In genomic region chr15:92853222-92853621, GRCh38 we compare ENCODE assay signal across 20 cellular contexts. TPM values are rescaled to one million over a fixed set of nuclear protein-coding genes. Genes with fewer than 3 reads are reported as not detected.
DNase-seq lines count a peak whose midpoint lies in the region; ATAC-seq and TF ChIP-seq lines count a peak whose summit lies in the region.
"Had no signal": no experiment of that assay in that cellular context is flagged by ENCODE, and none has a peak within 500 bp of the region (broad histone marks: within the 10 kb centered on the region; RNA-seq: fewer than 3 reads in every experiment).

No MANE protein-coding gene starts in this region.

- no peaks in the 10 kb centered on the region for H3K36me3 Mint-ChIP-seq in IgD-negative memory B cell
- no peaks in the 10 kb centered on the region for H3K36me3 Mint-ChIP-seq in activated B cell treated with CpG ODN at 0.5 μM for 24 hours (ENCODE audit: low read depth)
- H3K36me3 Mint-ChIP-seq in neural crest cell (ENCODE audit: low read depth) = no peaks in the 10 kb centered on the region

- H3K27me3 Mint-ChIP-seq in IgD-negative memory B cell = no peaks in the 10 kb centered on the region
- H3K27me3 Mint-ChIP-seq in activated B cell treated with CpG ODN at 0.5 μM for 24 hours = no peaks in the 10 kb centered on the region
- no peaks in the 10 kb centered on the region for H3K27me3 Mint-ChIP-seq in neural crest cell (ENCODE audit: low read depth)
- H3K27me3 Mint-ChIP-seq: activated CD8-positive, alpha-beta T cell treated with anti-CD3 and anti-CD28 coated beads for 36 hours had no signal

- intact Hi-C loops in activated B cell treated with CpG ODN at 0.5 μM for 24 hours (cut with micrococcal nuclease) = no loop called here
- intact Hi-C loops in sciatic nerve (cut with DNase I) = no loop called here

- peaks cover 0 to 2% (median 0%) of the 10 kb centered on the region in 3 donors for H3K9me3 Mint-ChIP-seq in IgD-negative memory B cell
- no peaks in the 10 kb centered on the region for H3K9me3 Mint-ChIP-seq in activated B cell treated with CpG ODN at 0.5 μM for 24 hours
- H3K9me3 Mint-ChIP-seq in neural crest cell = peaks cover 2% of the 10 kb centered on the region

- TF ChIP-seq CTCF in GM12865 (IDR thresholded peaks at IDR 0.05; ENCODE audit: insufficient read depth, low read depth, low read length, missing control alignments) (no peak), activated B cell treated with CpG ODN at 0.5 μM for 24 hours (IDR thresholded peaks at IDR 0.05) (no peak), neural crest cell (conservative IDR thresholded peaks at IDR 0.05) (no peak)

- CTCF ChIA-PET in activated B cell treated with CpG ODN at 0.5 μM for 24 hours (lab: Charles Lee) = interaction anchor here (0.8 kb wide), 1 partner anchor 56 kb away, joined by 3 read pairs; no protein-coding TSS in a partner anchor

- POLR2A ChIA-PET in activated B cell treated with CpG ODN at 0.5 μM for 24 hours (lab: Charles Lee) = interaction anchor here (0.5 to 8.4 kb wide), 7 partner anchors 10 to 47 kb away, joined by 3 to 152 read pairs (median 7); partner anchors contain the start of gene CHD2

- DNase-seq in GM12865 (ENCODE audit: low read depth) = peak; percentile 63
- DNase-seq in activated B cell treated with CpG ODN at 0.5 μM for 24 hours = no peak
- DNase-seq in neural crest cell (ENCODE audit: low read depth, low spot score) = no peak
- no peak for DNase-seq in sciatic nerve (ENCODE audit: low spot score)
- no peak for DNase-seq in amniotic stem cell (lab: John Stamatoyannopoulos, UW)
- DNase-seq: activated CD8-positive, alpha-beta T cell treated with anti-CD3 and anti-CD28 coated beads for 36 hours; activated naive CD4-positive, alpha-beta T cell; DMS153; mucosa of descending colon; NCI-H1048; NCI-H187; NCI-H526 treated with DMSO at 0.1 percent for 48 hours; sigmoid colon; stimulated activated naive CD8-positive, alpha-beta T cell treated with anti-CD3 and anti-CD28 coated beads, Interleukin-15, Interleukin-2, amounts not matched to agents 100 U/mL and 50 U/mL, for 24 hours; tibial artery had no signal

- H3K4me3 ChIP-seq in GM12865 (ENCODE audit: low read depth, low read length) = peak overlapping the region; percentile 21
- H3K4me3 ChIP-seq: coronary artery, gastroesophageal sphincter, mucosa of descending colon, sigmoid colon, tibial artery had no signal

- H3K4me3 Mint-ChIP-seq in IgD-negative memory B cell = peak overlapping the region; percentile 56 to 89 (median 64)
- H3K4me3 Mint-ChIP-seq in activated B cell treated with CpG ODN at 0.5 μM for 24 hours = peak overlapping the region; percentile 12
- no peak overlapping the region for H3K4me3 Mint-ChIP-seq in neural crest cell
- H3K4me3 Mint-ChIP-seq: activated CD8-positive, alpha-beta T cell treated with anti-CD3 and anti-CD28 coated beads for 36 hours had no signal

- H3K27ac Mint-ChIP-seq in IgD-negative memory B cell = peak overlapping the region in 2 of 3 donors; percentile 58 to 88
- peak overlapping the region; percentile 5 for H3K27ac Mint-ChIP-seq in activated B cell treated with CpG ODN at 0.5 μM for 24 hours
- peak overlapping the region; percentile 12 for H3K27ac Mint-ChIP-seq in neural crest cell (ENCODE audit: unreplicated experiment)
- H3K27ac Mint-ChIP-seq: activated CD8-positive, alpha-beta T cell treated with anti-CD3 and anti-CD28 coated beads for 36 hours had no signal

- ATAC-seq in activated B cell treated with CpG ODN at 0.5 μM for 24 hours (ENCODE audit: low read depth) (no peak), sciatic nerve (no peak), HG03354 (IDR thresholded peaks at IDR 0.05; ENCODE audit: poor library complexity, severe bottlenecking, unreplicated experiment) (no peak)
- ATAC-seq: activated CD4-positive, CD25-positive, alpha-beta regulatory T cell treated with anti-CD3 and anti-CD28 coated beads, Interleukin-2, amount 50 U/mL, for 24 hours; activated CD8-positive, alpha-beta T cell treated with anti-CD3 and anti-CD28 coated beads for 36 hours; gastroesophageal sphincter; mucosa of descending colon; stimulated activated naive CD8-positive, alpha-beta T cell treated with anti-CD3 and anti-CD28 coated beads, Interleukin-15, Interleukin-2, amounts not matched to agents 100 U/mL and 50 U/mL, for 24 hours had no signal

- H3K4me1 Mint-ChIP-seq in IgD-negative memory B cell = peaks cover 24 to 37% (median 31%) of the 10 kb centered on the region in 3 donors
- H3K4me1 Mint-ChIP-seq in activated B cell treated with CpG ODN at 0.5 μM for 24 hours = peaks cover 42% of the 10 kb centered on the region
- H3K4me1 Mint-ChIP-seq in neural crest cell = peaks cover 14% of the 10 kb centered on the region

RNA-seq across cellular contexts. Expression of gene CHD2, which starts 46.9 kb away (rescaled TPM):
- polyA plus RNA-seq in IgD-negative memory B cell = 131 TPM
- total RNA-seq in activated B cell treated with CpG ODN at 0.5 μM for 24 hours = 249 and 298 TPM in 2 replicates
- total RNA-seq in neural crest cell = 93.4 and 103 TPM in 2 replicates
- total RNA-seq in sciatic nerve = 167 TPM

Comparison
In these comparisons a context has a peak if more than half of its experiments do, and no peak if none do; other contexts are left out.
1. H3K27ac Mint-ChIP-seq: peak in every context shown above with its lines; median percentile 73 in IgD-negative memory B cell; 12 in neural crest cell; 5 in activated B cell treated with CpG ODN at 0.5 μM for 24 hours.